Comparison of ENCODE assay signal across 16 cellular contexts in the genomic region with DNA sequence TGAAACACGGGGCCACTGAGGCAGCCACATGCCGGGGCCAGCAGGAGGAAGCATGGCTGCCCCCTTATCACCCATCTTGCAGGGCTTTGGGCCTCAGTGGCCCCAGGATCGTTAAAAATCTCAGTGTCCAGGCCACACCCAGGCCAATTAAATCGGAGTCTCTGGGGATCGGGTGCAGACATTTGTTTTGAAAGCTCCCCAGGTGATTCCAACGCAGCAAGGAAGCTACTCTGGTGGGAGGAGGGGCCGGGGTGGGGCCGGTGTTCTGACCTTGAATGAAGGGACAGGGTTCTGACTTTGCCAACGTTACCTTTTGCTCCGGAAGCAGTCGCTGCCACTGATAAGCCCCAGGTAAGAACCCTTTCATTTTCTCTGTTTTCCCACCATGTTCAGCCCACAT.
DNase-seq lines count a peak whose midpoint lies in the region; TF ChIP-seq lines count a peak whose summit lies in the region.
"Had no signal": no experiment of that assay in that cellular context is flagged by ENCODE, and none has a peak within 500 bp of the region (broad histone marks: within the 10 kb centered on the region; RNA-seq: fewer than 3 reads in every experiment).

No MANE protein-coding gene starts in this region.

- H3K9me3 Mint-ChIP-seq in type B pancreatic cell = peaks cover 4% of the 10 kb centered on the region

- no peaks in the 10 kb centered on the region for H3K9me3 ChIP-seq in osteoblast (ENCODE audit: low read depth, low read length)

- H3K36me3 ChIP-seq in osteoblast (ENCODE audit: insufficient read depth, low read length) = no peaks in the 10 kb centered on the region

- no peak overlapping the region for H3K27ac ChIP-seq in osteoblast (ENCODE audit: low read depth, low read length)

- DNase-seq in mesenteric fat pad (ENCODE audit: low spot score) (peak; percentile 73), osteoblast (ENCODE audit: insufficient read length, low spot score, missing footprints) (peak; percentile 39), type B pancreatic cell (ENCODE audit: extremely low spot score, unreplicated experiment) (peak; percentile 48), SIG-M5 treated with dmso at 0.1 percent for 504 hours (lab: John Stamatoyannopoulos, UW; ENCODE audit: unreplicated experiment) (no peak), DMS53 treated with DMSO at 0.1 percent for 48 hours (lab: John Stamatoyannopoulos, UW; ENCODE audit: unreplicated experiment) (no peak)
- no peak for DNase-seq in effector CD4-positive, alpha-beta T cell
- DNase-seq: C1 segment of cervical spinal cord; Calu3; CD4-positive, alpha-beta memory T cell; COR-L47; DMS79; EL; GDM1; H9 had no signal

- H3K27me3 Mint-ChIP-seq in type B pancreatic cell = peaks cover 3% of the 10 kb centered on the region

- no peak for TF ChIP-seq CTCF in osteoblast (IDR thresholded peaks at IDR 0.05; ENCODE audit: extremely low read depth, low read depth, low read length)
- no peak for TF ChIP-seq CTCF in type B pancreatic cell (conservative IDR thresholded peaks at IDR 0.05)

- H3K4me3 ChIP-seq in osteoblast (ENCODE audit: insufficient read depth, low read length) = no peak overlapping the region
- H3K4me3 ChIP-seq: GM12878, GM23338 had no signal

- no peaks in the 10 kb centered on the region for H3K27me3 ChIP-seq in osteoblast (ENCODE audit: insufficient read depth, low read length)

- peaks cover 7% of the 10 kb centered on the region for H3K36me3 Mint-ChIP-seq in type B pancreatic cell
- H3K36me3 Mint-ChIP-seq: CD4-positive, alpha-beta memory T cell had no signal

- no peak overlapping the region for H2AFZ ChIP-seq in osteoblast (ENCODE audit: low read length)
- H2AFZ ChIP-seq: GM23338 had no signal

- H4K20me1 ChIP-seq in osteoblast (ENCODE audit: insufficient read depth, low read length) = no peaks in the 10 kb centered on the region

- no peak overlapping the region for H3K27ac Mint-ChIP-seq in type B pancreatic cell
- H3K27ac Mint-ChIP-seq: CD4-positive, alpha-beta memory T cell; GM23338; H9 had no signal

- no peak overlapping the region for H3K4me3 Mint-ChIP-seq in type B pancreatic cell
- H3K4me3 Mint-ChIP-seq: CD4-positive, alpha-beta memory T cell; GM23338; H9 had no signal

- H3K4me2 ChIP-seq in osteoblast (ENCODE audit: insufficient read depth, low read length) = no peak overlapping the region
- H3K4me2 ChIP-seq: GM23338 had no signal

- H3K4me1 Mint-ChIP-seq in type B pancreatic cell (ENCODE audit: unreplicated experiment) = no peaks in the 10 kb centered on the region
- H3K4me1 Mint-ChIP-seq: CD4-positive, alpha-beta memory T cell had no signal

- no peaks in the 10 kb centered on the region for H3K79me2 ChIP-seq in osteoblast (ENCODE audit: insufficient read depth, low read length)

- no peaks in the 10 kb centered on the region for H3K4me1 ChIP-seq in osteoblast (ENCODE audit: insufficient read depth, low read length)

Comparison
In these comparisons a context has a peak if more than half of its experiments do, and no peak if none do; other contexts are left out.
1. DNase-seq: peak in mesenteric fat pad (single experiment), osteoblast (single experiment) and type B pancreatic cell (single experiment); none in SIG-M5 treated with dmso at 0.1 percent for 504 hours (single experiment), effector CD4-positive, alpha-beta T cell (single experiment) and DMS53 treated with DMSO at 0.1 percent for 48 hours (single experiment).